In the genomic region with DNA sequence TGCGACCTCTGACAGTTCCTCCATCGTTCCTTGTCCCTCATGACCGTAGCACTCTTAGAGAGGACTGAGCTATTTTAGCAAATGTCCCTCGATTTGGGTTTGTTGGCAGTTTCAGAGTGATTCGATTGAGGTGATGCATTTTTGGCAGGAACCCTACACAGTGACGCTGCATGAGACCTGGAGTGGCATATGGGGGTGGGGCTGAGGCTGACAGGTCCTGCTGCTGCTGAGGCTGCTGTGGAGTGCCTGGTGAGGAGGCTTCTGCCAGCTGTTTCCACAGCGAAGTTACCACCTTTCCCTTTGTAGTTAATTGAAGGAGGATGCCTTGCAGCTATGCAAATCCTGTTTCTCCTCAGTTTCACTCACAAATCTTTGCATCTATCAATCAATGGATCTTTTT, we compare ENCODE assay signal across 1 cellular context.
TF ChIP-seq lines count a peak whose summit lies in the region.

No MANE protein-coding gene starts in this region.

TF ChIP-seq in SK-N-SH treated with all-trans-retinoic acid at 6 μM for 48 hours, 23 proteins besides CTCF, POLR2A, EP300 and RAD21 (continued from another document):
- TF ChIP-seq, protein P1, sequence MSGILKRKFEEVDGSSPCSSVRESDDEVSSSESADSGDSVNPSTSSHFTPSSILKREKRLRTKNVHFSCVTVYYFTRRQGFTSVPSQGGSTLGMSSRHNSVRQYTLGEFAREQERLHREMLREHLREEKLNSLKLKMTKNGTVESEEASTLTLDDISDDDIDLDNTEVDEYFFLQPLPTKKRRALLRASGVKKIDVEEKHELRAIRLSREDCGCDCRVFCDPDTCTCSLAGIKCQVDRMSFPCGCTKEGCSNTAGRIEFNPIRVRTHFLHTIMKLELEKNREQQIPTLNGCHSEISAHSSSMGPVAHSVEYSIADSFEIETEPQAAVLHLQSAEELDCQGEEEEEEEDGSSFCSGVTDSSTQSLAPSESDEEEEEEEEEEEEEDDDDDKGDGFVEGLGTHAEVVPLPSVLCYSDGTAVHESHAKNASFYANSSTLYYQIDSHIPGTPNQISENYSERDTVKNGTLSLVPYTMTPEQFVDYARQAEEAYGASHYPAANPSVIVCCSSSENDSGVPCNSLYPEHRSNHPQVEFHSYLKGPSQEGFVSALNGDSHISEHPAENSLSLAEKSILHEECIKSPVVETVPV (CRISPR knock-in tag; IDR thresholded peaks at IDR 0.05) = no peak
TF ChIP-seq in SK-N-SH treated with all-trans-retinoic acid at 6 μM for 48 hours: peak in this region for 0.
